1 cellular context compared by ENCODE assay signal in genomic region chr2:9169310-9170107, GRCh38.
A peak's percentile ranks its signal among the peaks of the same experiment; 100 is the strongest.
TF ChIP-seq lines count a peak whose summit lies in the region.

No MANE protein-coding gene starts in this region.

TF ChIP-seq in K562, 482 proteins besides CTCF, POLR2A, EP300 and RAD21 (continued from another document and continues in another):
- TF ChIP-seq, protein P1, sequence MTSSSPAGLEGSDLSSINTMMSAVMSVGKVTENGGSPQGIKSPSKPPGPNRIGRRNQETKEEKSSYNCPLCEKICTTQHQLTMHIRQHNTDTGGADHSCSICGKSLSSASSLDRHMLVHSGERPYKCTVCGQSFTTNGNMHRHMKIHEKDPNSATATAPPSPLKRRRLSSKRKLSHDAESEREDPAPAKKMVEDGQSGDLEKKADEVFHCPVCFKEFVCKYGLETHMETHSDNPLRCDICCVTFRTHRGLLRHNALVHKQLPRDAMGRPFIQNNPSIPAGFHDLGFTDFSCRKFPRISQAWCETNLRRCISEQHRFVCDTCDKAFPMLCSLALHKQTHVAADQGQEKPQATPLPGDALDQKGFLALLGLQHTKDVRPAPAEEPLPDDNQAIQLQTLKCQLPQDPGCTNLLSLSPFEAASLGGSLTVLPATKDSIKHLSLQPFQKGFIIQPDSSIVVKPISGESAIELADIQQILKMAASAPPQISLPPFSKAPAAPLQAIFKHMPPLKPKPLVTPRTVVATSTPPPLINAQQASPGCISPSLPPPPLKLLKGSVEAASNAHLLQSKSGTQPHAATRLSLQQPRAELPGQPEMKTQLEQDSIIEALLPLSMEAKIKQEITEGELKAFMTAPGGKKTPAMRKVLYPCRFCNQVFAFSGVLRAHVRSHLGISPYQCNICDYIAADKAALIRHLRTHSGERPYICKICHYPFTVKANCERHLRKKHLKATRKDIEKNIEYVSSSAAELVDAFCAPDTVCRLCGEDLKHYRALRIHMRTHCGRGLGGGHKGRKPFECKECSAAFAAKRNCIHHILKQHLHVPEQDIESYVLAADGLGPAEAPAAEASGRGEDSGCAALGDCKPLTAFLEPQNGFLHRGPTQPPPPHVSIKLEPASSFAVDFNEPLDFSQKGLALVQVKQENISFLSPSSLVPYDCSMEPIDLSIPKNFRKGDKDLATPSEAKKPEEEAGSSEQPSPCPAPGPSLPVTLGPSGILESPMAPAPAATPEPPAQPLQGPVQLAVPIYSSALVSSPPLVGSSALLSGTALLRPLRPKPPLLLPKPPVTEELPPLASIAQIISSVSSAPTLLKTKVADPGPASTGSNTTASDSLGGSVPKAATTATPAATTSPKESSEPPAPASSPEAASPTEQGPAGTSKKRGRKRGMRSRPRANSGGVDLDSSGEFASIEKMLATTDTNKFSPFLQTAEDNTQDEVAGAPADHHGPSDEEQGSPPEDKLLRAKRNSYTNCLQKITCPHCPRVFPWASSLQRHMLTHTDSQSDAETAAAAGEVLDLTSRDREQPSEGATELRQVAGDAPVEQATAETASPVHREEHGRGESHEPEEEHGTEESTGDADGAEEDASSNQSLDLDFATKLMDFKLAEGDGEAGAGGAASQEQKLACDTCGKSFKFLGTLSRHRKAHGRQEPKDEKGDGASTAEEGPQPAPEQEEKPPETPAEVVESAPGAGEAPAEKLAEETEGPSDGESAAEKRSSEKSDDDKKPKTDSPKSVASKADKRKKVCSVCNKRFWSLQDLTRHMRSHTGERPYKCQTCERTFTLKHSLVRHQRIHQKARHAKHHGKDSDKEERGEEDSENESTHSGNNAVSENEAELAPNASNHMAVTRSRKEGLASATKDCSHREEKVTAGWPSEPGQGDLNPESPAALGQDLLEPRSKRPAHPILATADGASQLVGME (CRISPR knock-in tag; IDR thresholded peaks at IDR 0.05): peak; percentile 97
- TF ChIP-seq ARHGAP35 (IDR thresholded peaks at IDR 0.05; ENCODE audit: partially characterized antibody): no peak
- 0 out of 2 replicates have a peak, but pooled peaks have one; percentile 55 for TF ChIP-seq HMG20A (CRISPR knock-in tag; conservative IDR thresholded peaks at IDR 0.05)
- TF ChIP-seq FOXK2 (conservative IDR thresholded peaks at IDR 0.05 in 1 of 2, IDR thresholded peaks at IDR 0.05 in 1 of 2; ENCODE audit: low read depth in 2 of 2): peak; percentile 22 to 50; a peak in 2 of 4 replicates
- peak; percentile 94 for TF ChIP-seq ZBTB17 (CRISPR knock-in tag; IDR thresholded peaks at IDR 0.05)
- no peak for TF ChIP-seq XRCC4 (IDR thresholded peaks at IDR 0.05; ENCODE audit: extremely low read depth, insufficient read depth, insufficient read length)
- TF ChIP-seq SLC30A9 (CRISPR knock-in tag; IDR thresholded peaks at IDR 0.05): no peak
- no peak for TF ChIP-seq NR1H2 (CRISPR knock-in tag; IDR thresholded peaks at IDR 0.05)
- peak in 1 of 3 experiments; percentile 36 for TF ChIP-seq YY1 (IDR thresholded peaks at IDR 0.05; ENCODE audit: borderline replicate concordance in 1 of 3, control insufficient read depth in 1 of 3, extremely low read depth in 1 of 3, insufficient read depth in 3 of 3, insufficient read length in 1 of 3, insufficient replicate concordance in 2 of 3, low read depth in 1 of 3, low read length in 2 of 3)
- TF ChIP-seq KAT7 (CRISPR knock-in tag; IDR thresholded peaks at IDR 0.05; ENCODE audit: borderline replicate concordance): no peak
- no peak for TF ChIP-seq PHF20 (IDR thresholded peaks at IDR 0.05; ENCODE audit: partially characterized antibody)
- TF ChIP-seq, protein P2, sequence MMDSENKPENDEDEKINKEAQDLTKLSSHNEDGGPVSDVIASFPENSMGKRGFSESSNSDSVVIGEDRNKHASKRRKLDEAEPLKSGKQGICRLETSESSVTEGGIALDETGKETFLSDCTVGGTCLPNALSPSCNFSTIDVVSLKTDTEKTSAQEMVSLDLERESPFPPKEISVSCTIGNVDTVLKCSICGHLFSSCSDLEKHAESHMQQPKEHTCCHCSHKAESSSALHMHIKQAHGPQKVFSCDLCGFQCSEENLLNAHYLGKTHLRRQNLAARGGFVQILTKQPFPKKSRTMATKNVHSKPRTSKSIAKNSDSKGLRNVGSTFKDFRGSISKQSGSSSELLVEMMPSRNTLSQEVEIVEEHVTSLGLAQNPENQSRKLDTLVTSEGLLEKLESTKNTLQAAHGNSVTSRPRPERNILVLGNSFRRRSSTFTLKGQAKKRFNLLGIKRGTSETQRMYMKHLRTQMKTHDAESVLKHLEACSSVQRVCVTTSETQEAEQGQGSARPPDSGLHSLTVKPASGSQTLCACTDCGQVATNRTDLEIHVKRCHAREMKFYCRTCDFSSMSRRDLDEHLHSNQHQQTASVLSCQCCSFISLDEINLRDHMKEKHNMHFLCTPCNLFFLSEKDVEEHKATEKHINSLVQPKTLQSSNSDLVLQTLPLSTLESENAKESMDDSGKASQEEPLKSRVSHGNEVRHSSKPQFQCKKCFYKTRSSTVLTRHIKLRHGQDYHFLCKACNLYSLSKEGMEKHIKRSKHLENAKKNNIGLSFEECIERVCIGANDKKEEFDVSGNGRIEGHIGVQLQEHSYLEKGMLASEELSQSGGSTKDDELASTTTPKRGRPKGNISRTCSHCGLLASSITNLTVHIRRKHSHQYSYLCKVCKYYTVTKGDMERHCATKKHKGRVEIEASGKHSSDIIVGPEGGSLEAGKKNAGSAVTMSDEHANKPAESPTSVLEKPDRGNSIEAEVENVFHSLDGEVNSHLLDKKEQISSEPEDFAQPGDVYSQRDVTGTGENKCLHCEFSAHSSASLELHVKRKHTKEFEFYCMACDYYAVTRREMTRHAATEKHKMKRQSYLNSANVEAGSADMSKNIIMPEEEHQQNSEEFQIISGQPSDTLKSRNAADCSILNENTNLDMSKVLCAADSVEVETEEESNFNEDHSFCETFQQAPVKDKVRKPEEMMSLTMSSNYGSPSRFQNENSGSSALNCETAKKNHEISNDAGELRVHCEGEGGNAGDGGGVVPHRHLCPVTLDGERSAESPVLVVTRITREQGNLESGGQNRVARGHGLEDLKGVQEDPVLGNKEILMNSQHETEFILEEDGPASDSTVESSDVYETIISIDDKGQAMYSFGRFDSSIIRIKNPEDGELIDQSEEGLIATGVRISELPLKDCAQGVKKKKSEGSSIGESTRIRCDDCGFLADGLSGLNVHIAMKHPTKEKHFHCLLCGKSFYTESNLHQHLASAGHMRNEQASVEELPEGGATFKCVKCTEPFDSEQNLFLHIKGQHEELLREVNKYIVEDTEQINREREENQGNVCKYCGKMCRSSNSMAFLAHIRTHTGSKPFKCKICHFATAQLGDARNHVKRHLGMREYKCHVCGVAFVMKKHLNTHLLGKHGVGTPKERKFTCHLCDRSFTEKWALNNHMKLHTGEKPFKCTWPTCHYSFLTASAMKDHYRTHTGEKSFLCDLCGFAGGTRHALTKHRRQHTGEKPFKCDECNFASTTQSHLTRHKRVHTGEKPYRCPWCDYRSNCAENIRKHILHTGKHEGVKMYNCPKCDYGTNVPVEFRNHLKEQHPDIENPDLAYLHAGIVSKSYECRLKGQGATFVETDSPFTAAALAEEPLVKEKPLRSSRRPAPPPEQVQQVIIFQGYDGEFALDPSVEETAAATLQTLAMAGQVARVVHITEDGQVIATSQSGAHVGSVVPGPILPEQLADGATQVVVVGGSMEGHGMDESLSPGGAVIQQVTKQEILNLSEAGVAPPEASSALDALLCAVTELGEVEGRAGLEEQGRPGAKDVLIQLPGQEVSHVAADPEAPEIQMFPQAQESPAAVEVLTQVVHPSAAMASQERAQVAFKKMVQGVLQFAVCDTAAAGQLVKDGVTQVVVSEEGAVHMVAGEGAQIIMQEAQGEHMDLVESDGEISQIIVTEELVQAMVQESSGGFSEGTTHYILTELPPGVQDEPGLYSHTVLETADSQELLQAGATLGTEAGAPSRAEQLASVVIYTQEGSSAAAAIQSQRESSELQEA (IDR thresholded peaks at IDR 0.05; ENCODE audit: low read depth): no peak
- TF ChIP-seq, protein P3, sequence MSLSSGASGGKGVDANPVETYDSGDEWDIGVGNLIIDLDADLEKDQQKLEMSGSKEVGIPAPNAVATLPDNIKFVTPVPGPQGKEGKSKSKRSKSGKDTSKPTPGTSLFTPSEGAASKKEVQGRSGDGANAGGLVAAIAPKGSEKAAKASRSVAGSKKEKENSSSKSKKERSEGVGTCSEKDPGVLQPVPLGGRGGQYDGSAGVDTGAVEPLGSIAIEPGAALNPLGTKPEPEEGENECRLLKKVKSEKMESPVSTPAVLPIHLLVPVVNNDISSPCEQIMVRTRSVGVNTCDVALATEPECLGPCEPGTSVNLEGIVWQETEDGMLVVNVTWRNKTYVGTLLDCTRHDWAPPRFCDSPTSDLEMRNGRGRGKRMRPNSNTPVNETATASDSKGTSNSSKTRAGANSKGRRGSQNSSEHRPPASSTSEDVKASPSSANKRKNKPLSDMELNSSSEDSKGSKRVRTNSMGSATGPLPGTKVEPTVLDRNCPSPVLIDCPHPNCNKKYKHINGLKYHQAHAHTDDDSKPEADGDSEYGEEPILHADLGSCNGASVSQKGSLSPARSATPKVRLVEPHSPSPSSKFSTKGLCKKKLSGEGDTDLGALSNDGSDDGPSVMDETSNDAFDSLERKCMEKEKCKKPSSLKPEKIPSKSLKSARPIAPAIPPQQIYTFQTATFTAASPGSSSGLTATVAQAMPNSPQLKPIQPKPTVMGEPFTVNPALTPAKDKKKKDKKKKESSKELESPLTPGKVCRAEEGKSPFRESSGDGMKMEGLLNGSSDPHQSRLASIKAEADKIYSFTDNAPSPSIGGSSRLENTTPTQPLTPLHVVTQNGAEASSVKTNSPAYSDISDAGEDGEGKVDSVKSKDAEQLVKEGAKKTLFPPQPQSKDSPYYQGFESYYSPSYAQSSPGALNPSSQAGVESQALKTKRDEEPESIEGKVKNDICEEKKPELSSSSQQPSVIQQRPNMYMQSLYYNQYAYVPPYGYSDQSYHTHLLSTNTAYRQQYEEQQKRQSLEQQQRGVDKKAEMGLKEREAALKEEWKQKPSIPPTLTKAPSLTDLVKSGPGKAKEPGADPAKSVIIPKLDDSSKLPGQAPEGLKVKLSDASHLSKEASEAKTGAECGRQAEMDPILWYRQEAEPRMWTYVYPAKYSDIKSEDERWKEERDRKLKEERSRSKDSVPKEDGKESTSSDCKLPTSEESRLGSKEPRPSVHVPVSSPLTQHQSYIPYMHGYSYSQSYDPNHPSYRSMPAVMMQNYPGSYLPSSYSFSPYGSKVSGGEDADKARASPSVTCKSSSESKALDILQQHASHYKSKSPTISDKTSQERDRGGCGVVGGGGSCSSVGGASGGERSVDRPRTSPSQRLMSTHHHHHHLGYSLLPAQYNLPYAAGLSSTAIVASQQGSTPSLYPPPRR (CRISPR knock-in tag; IDR thresholded peaks at IDR 0.05; ENCODE audit: borderline replicate concordance): no peak
- TF ChIP-seq HMG20B (CRISPR knock-in tag; IDR thresholded peaks at IDR 0.05): no peak
- peak; percentile 82; the same call in 1 of the 2 replicates for TF ChIP-seq RNF219 (CRISPR knock-in tag; IDR thresholded peaks at IDR 0.05)
- TF ChIP-seq, protein P4, sequence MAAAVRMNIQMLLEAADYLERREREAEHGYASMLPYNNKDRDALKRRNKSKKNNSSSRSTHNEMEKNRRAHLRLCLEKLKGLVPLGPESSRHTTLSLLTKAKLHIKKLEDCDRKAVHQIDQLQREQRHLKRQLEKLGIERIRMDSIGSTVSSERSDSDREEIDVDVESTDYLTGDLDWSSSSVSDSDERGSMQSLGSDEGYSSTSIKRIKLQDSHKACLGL (CRISPR knock-in tag; IDR thresholded peaks at IDR 0.05; ENCODE audit: borderline replicate concordance, poor library complexity, severe bottlenecking): peak; percentile 24
- TF ChIP-seq BRD9 (IDR thresholded peaks at IDR 0.05; ENCODE audit: low read depth, partially characterized antibody): no peak
- peak; percentile 93 for TF ChIP-seq BCL6 (CRISPR knock-in tag; IDR thresholded peaks at IDR 0.05)
- TF ChIP-seq DACH1 (IDR thresholded peaks at IDR 0.05; ENCODE audit: partially characterized antibody): no peak
- peak; percentile 71; the same call in 1 of the 2 replicates for TF ChIP-seq ZNF140 (CRISPR knock-in tag; IDR thresholded peaks at IDR 0.05)
- 0 out of 2 replicates have a peak, but pooled peaks have one; percentile 19 for TF ChIP-seq DEAF1 (CRISPR knock-in tag; IDR thresholded peaks at IDR 0.05)
- TF ChIP-seq, protein P5, sequence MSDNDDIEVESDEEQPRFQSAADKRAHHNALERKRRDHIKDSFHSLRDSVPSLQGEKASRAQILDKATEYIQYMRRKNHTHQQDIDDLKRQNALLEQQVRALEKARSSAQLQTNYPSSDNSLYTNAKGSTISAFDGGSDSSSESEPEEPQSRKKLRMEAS (CRISPR knock-in tag; IDR thresholded peaks at IDR 0.05): no peak
- peak; percentile 58; the same call in 1 of the 2 replicates for TF ChIP-seq CEBPB (tag; IDR thresholded peaks at IDR 0.05)
- no peak for TF ChIP-seq FOXP4 (CRISPR knock-in tag; IDR thresholded peaks at IDR 0.05; ENCODE audit: borderline replicate concordance)
- peak; percentile 96 for TF ChIP-seq DMBX1 (CRISPR knock-in tag; IDR thresholded peaks at IDR 0.05; ENCODE audit: borderline replicate concordance)
